ENCODE assay signal across 1 cellular context in genomic region chr9:37904647-37905505, GRCh38.
A peak's percentile ranks its signal among the peaks of the same experiment; 100 is the strongest.
TF ChIP-seq lines count a peak whose summit lies in the region.

No MANE protein-coding gene starts in this region.

TF ChIP-seq in K562, 482 proteins besides CTCF, POLR2A, EP300 and RAD21 (continued from another document and continues in another):
- TF ChIP-seq, protein P1, sequence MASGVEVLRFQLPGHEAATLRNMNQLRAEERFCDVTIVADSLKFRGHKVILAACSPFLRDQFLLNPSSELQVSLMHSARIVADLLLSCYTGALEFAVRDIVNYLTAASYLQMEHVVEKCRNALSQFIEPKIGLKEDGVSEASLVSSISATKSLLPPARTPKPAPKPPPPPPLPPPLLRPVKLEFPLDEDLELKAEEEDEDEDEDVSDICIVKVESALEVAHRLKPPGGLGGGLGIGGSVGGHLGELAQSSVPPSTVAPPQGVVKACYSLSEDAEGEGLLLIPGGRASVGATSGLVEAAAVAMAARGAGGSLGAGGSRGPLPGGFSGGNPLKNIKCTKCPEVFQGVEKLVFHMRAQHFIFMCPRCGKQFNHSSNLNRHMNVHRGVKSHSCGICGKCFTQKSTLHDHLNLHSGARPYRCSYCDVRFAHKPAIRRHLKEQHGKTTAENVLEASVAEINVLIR (CRISPR knock-in tag; IDR thresholded peaks at IDR 0.05), result no peak
- TF ChIP-seq, protein P2, sequence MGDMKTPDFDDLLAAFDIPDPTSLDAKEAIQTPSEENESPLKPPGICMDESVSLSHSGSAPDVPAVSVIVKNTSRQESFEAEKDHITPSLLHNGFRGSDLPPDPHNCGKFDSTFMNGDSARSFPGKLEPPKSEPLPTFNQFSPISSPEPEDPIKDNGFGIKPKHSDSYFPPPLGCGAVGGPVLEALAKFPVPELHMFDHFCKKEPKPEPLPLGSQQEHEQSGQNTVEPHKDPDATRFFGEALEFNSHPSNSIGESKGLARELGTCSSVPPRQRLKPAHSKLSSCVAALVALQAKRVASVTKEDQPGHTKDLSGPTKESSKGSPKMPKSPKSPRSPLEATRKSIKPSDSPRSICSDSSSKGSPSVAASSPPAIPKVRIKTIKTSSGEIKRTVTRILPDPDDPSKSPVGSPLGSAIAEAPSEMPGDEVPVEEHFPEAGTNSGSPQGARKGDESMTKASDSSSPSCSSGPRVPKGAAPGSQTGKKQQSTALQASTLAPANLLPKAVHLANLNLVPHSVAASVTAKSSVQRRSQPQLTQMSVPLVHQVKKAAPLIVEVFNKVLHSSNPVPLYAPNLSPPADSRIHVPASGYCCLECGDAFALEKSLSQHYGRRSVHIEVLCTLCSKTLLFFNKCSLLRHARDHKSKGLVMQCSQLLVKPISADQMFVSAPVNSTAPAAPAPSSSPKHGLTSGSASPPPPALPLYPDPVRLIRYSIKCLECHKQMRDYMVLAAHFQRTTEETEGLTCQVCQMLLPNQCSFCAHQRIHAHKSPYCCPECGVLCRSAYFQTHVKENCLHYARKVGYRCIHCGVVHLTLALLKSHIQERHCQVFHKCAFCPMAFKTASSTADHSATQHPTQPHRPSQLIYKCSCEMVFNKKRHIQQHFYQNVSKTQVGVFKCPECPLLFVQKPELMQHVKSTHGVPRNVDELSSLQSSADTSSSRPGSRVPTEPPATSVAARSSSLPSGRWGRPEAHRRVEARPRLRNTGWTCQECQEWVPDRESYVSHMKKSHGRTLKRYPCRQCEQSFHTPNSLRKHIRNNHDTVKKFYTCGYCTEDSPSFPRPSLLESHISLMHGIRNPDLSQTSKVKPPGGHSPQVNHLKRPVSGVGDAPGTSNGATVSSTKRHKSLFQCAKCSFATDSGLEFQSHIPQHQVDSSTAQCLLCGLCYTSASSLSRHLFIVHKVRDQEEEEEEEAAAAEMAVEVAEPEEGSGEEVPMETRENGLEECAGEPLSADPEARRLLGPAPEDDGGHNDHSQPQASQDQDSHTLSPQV (IDR thresholded peaks at IDR 0.05), result peak; percentile 21; the same call in 1 of the 2 replicates
- TF ChIP-seq CREB1 (IDR thresholded peaks at IDR 0.05) (no peak), CREB1 (CRISPR knock-in tag; IDR thresholded peaks at IDR 0.05) (no peak), PHB2 (IDR thresholded peaks at IDR 0.05; ENCODE audit: low read depth) (peak; percentile 43; the same call in 1 of the 2 replicates), BDP1 (IDR thresholded peaks at IDR 0.05; ENCODE audit: insufficient read depth, insufficient read length) (no peak), DLX4 (CRISPR knock-in tag; IDR thresholded peaks at IDR 0.05) (no peak), RBBP5 (IDR thresholded peaks at IDR 0.05; ENCODE audit: borderline replicate concordance, insufficient read depth, low read length, poor library complexity, severe bottlenecking) (no peak), TAL1 (IDR thresholded peaks at IDR 0.05) (peak; percentile 94), SMAD1 (IDR thresholded peaks at IDR 0.05; ENCODE audit: low read depth, low read length, partially characterized antibody) (no peak), ZBTB8A (IDR thresholded peaks at IDR 0.05; ENCODE audit: partially characterized antibody) (no peak), MEIS2 (IDR thresholded peaks at IDR 0.05; ENCODE audit: partially characterized antibody) (peak; percentile 52), ARNT (IDR thresholded peaks at IDR 0.05) (0 out of 4 replicates have a peak, but pooled peaks of 1 of the 2 experiments have one; percentile 54), KDM4B (IDR thresholded peaks at IDR 0.05; ENCODE audit: borderline replicate concordance in 2 of 2, low read depth in 1 of 2) (no peak), CREB3 (tag; conservative IDR thresholded peaks at IDR 0.05; ENCODE audit: low read depth) (no peak), HEY1 (CRISPR knock-in tag; IDR thresholded peaks at IDR 0.05; ENCODE audit: borderline replicate concordance) (no peak), IRF2 (CRISPR knock-in tag; IDR thresholded peaks at IDR 0.05) (no peak), CHD1 (IDR thresholded peaks at IDR 0.05; ENCODE audit: low read length) (no peak), HDAC3 (IDR thresholded peaks at IDR 0.05; ENCODE audit: borderline replicate concordance, partially characterized antibody) (peak; percentile 26), ZNF217 (CRISPR knock-in tag; IDR thresholded peaks at IDR 0.05) (no peak), PTRF (tag; IDR thresholded peaks at IDR 0.05) (no peak), TBL1XR1 (IDR thresholded peaks at IDR 0.05; ENCODE audit: low read length in 2 of 2) (peak in 1 of 2 experiments; percentile 61; a peak in 1 of 4 replicates), CBFA2T2 (conservative IDR thresholded peaks at IDR 0.05) (peak; percentile 91), ZNF830 (CRISPR knock-in tag; IDR thresholded peaks at IDR 0.05) (0 out of 2 replicates have a peak, but pooled peaks have one; percentile 10), ZNF165 (CRISPR knock-in tag; IDR thresholded peaks at IDR 0.05; ENCODE audit: borderline replicate concordance) (no peak), KLF16 (IDR thresholded peaks at IDR 0.05) (peak; percentile 81), HIVEP1 (CRISPR knock-in tag; IDR thresholded peaks at IDR 0.05) (no peak), TSHZ1 (CRISPR knock-in tag; IDR thresholded peaks at IDR 0.05) (no peak), GATAD2A (IDR thresholded peaks at IDR 0.05) (no peak), IFI16 (CRISPR knock-in tag; IDR thresholded peaks at IDR 0.05) (no peak), TCF7 (IDR thresholded peaks at IDR 0.05; ENCODE audit: borderline replicate concordance) (0 out of 2 replicates have a peak, but pooled peaks have one; percentile 34), RAD51 (IDR thresholded peaks at IDR 0.05; ENCODE audit: borderline replicate concordance, low read depth) (no peak), ZBTB7A (IDR thresholded peaks at IDR 0.05; ENCODE audit: borderline replicate concordance, control insufficient read depth, low read depth, low read length) (no peak), HOXB6 (CRISPR knock-in tag; IDR thresholded peaks at IDR 0.05; ENCODE audit: borderline replicate concordance) (no peak), ZBTB26 (CRISPR knock-in tag; IDR thresholded peaks at IDR 0.05) (no peak), ZNF717 (CRISPR knock-in tag; IDR thresholded peaks at IDR 0.05) (no peak), PRMT5 (CRISPR knock-in tag; IDR thresholded peaks at IDR 0.05) (no peak), ETS1 (conservative IDR thresholded peaks at IDR 0.05; ENCODE audit: control insufficient read depth, low read depth, low read length) (peak; percentile 54; the same call in 1 of the 2 replicates), ZKSCAN1 (IDR thresholded peaks at IDR 0.05; ENCODE audit: low read depth, low read length) (peak; percentile 89), PML (IDR thresholded peaks at IDR 0.05; ENCODE audit: low read length) (peak; percentile 64; the same call in 1 of the 2 replicates), RNF2 (IDR thresholded peaks at IDR 0.05) (no peak), CTCFL (IDR thresholded peaks at IDR 0.05; ENCODE audit: borderline replicate concordance, insufficient read depth, low read depth, low read length, poor library complexity, severe bottlenecking) (no peak), CHD2 (IDR thresholded peaks at IDR 0.05; ENCODE audit: low read depth, low read length) (no peak), TAF1 (IDR thresholded peaks at IDR 0.05; ENCODE audit: control insufficient read depth, extremely low read depth, insufficient read depth, low read length, severe bottlenecking) (no peak)
- TF ChIP-seq, protein P3, sequence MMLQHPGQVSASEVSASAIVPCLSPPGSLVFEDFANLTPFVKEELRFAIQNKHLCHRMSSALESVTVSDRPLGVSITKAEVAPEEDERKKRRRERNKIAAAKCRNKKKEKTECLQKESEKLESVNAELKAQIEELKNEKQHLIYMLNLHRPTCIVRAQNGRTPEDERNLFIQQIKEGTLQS (IDR thresholded peaks at IDR 0.05), result no peak
- TF ChIP-seq, protein P3 (CRISPR knock-in tag; conservative IDR thresholded peaks at IDR 0.05), result no peak
- TF ChIP-seq, protein P4, sequence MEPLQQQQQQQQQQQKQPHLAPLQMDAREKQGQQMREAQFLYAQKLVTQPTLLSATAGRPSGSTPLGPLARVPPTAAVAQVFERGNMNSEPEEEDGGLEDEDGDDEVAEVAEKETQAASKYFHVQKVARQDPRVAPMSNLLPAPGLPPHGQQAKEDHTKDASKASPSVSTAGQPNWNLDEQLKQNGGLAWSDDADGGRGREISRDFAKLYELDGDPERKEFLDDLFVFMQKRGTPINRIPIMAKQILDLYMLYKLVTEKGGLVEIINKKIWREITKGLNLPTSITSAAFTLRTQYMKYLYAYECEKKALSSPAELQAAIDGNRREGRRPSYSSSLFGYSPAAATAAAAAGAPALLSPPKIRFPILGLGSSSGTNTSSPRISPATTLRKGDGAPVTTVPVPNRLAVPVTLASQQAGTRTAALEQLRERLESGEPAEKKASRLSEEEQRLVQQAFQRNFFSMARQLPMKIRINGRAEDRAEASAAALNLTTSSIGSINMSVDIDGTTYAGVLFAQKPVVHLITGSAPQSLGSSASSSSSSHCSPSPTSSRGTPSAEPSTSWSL (CRISPR knock-in tag; IDR thresholded peaks at IDR 0.05; ENCODE audit: borderline replicate concordance), result no peak
